13 cellular contexts compared by ENCODE assay signal in genomic region chr17:70808596-70808995, GRCh38.
DNase-seq lines count a peak whose midpoint lies in the region; ATAC-seq and TF ChIP-seq lines count a peak whose summit lies in the region.
"Had no signal": no experiment of that assay in that cellular context is flagged by ENCODE, and none has a peak within 500 bp of the region (broad histone marks: within the 10 kb centered on the region; RNA-seq: fewer than 3 reads in every experiment).

No MANE protein-coding gene starts in this region.

- H3K56ac ChIP-seq in H9 (ENCODE audit: insufficient read length, low read depth, low read length), result no peak overlapping the region

- no peak overlapping the region for H3K4me2 ChIP-seq in H9 (ENCODE audit: insufficient read depth, insufficient read length, low read length)

- H3K27ac Mint-ChIP-seq in H9, result no peak overlapping the region
- no peak overlapping the region for H3K27ac Mint-ChIP-seq in progenitor cell of endocrine pancreas
- no peak overlapping the region for H3K27ac Mint-ChIP-seq in effector memory CD8-positive, alpha-beta T cell
- H3K27ac Mint-ChIP-seq: activated naive CD4-positive, alpha-beta T cell treated with anti-CD3 and anti-CD28 coated beads, Interleukin-2, amount 50 U/mL, for 24 hours had no signal

- no peak overlapping the region for H2BK120ac ChIP-seq in H9 (ENCODE audit: low read depth, low read length, poor library complexity, severe bottlenecking)

- TF ChIP-seq EP300 in tibial nerve (IDR thresholded peaks at IDR 0.05), result no peak

- H3K27ac ChIP-seq in H9 (ENCODE audit: insufficient read length, low read depth, low read length) (no peak overlapping the region), tibial nerve (no peak overlapping the region)
- H3K27ac ChIP-seq: epithelial cell of prostate, lower lobe of right lung had no signal

- no peak overlapping the region for H4K91ac ChIP-seq in H9 (ENCODE audit: insufficient read length, low read depth, low read length)

- no peak overlapping the region for H2BK12ac ChIP-seq in H9 (ENCODE audit: insufficient read length, low read depth, low read length)

- ATAC-seq in GM18520 (IDR thresholded peaks at IDR 0.05; ENCODE audit: unreplicated experiment) (no peak), HG03521 (IDR thresholded peaks at IDR 0.05; ENCODE audit: unreplicated experiment) (no peak)
- no peak for ATAC-seq in effector memory CD8-positive, alpha-beta T cell (replicated peaks)
- ATAC-seq: lower lobe of right lung had no signal

- no peak overlapping the region for H3K9ac ChIP-seq in H9 (ENCODE audit: extremely low read depth, insufficient read length, low read length)

- H3K9me3 Mint-ChIP-seq in H9 (peaks cover 0 to 8% of the 10 kb centered on the region in 2 experiments; a peak in 4 of 5 replicates), progenitor cell of endocrine pancreas (ENCODE audit: low read depth) (no peaks in the 10 kb centered on the region)
- peaks cover 2 to 14% of the 10 kb centered on the region in 2 donors for H3K9me3 Mint-ChIP-seq in effector memory CD8-positive, alpha-beta T cell

- no peaks in the 10 kb centered on the region for H3K36me3 ChIP-seq in tibial nerve
- H3K36me3 ChIP-seq: lower lobe of right lung had no signal

- no CpG with 5 or more reads among the region's 2 CpGs for WGBS in H9 (ENCODE audit: extremely low coverage, insufficient read length, low lambda C conversion rate)
- WGBS in tibial nerve, 2 donors, result 66 to 84% methylated on average over 2 of the region's 2 CpGs

- peaks cover 0 to 5% (median 0%) of the 10 kb centered on the region in 3 experiments; a peak in 1 of 7 replicates for H3K36me3 Mint-ChIP-seq in H9 (ENCODE audit: insufficient read depth in 1 of 3, low read depth in 3 of 3)
- H3K36me3 Mint-ChIP-seq in progenitor cell of endocrine pancreas (ENCODE audit: insufficient read depth), result no peaks in the 10 kb centered on the region
- no peaks in the 10 kb centered on the region for H3K36me3 Mint-ChIP-seq in effector memory CD8-positive, alpha-beta T cell (ENCODE audit: insufficient read depth)
- H3K36me3 Mint-ChIP-seq: activated naive CD4-positive, alpha-beta T cell treated with anti-CD3 and anti-CD28 coated beads, Interleukin-2, amount 50 U/mL, for 24 hours had no signal

- no peak overlapping the region for H2BK5ac ChIP-seq in H9 (ENCODE audit: insufficient read length, low read length)

- H3K18ac ChIP-seq in H9 (ENCODE audit: insufficient read length, low read depth, low read length), result no peak overlapping the region

- H3K27me3 Mint-ChIP-seq in H9 (ENCODE audit: low read depth), result no peaks in the 10 kb centered on the region; the same call in 1 of the 2 replicates
- H3K27me3 Mint-ChIP-seq in progenitor cell of endocrine pancreas, result no peaks in the 10 kb centered on the region
- no peaks in the 10 kb centered on the region for H3K27me3 Mint-ChIP-seq in effector memory CD8-positive, alpha-beta T cell

- no peak overlapping the region for H2BK15ac ChIP-seq in H9 (ENCODE audit: low read depth, low read length)

- H2BK20ac ChIP-seq in H9 (ENCODE audit: low read depth, low read length, poor library complexity, severe bottlenecking), result no peak overlapping the region

- H3K79me1 ChIP-seq in H9 (ENCODE audit: insufficient read depth, low read depth, low read length, poor library complexity, severe bottlenecking), result no peaks in the 10 kb centered on the region

- no peak overlapping the region for H3T11ph ChIP-seq in H9 (ENCODE audit: low read length)

- H3K79me2 ChIP-seq in H9 (ENCODE audit: insufficient read depth, low read length), result no peaks in the 10 kb centered on the region

- H4K20me1 ChIP-seq in H9 (ENCODE audit: control insufficient read depth, insufficient read depth, insufficient read length), result no peaks in the 10 kb centered on the region

- H2AK5ac ChIP-seq in H9 (ENCODE audit: insufficient read length, low read length), result no peak overlapping the region

- TF ChIP-seq CTCF in H9 (conservative IDR thresholded peaks at IDR 0.05) (peak; percentile 68), choroid plexus epithelial cell (conservative IDR thresholded peaks at IDR 0.05; ENCODE audit: low read depth, low read length) (peak; percentile 54), progenitor cell of endocrine pancreas (IDR thresholded peaks at IDR 0.05; ENCODE audit: unreplicated experiment) (peak; percentile 32), tibial nerve (IDR thresholded peaks at IDR 0.05) (no peak)

- no peak overlapping the region for H3K23ac ChIP-seq in H9 (ENCODE audit: insufficient read length, low read depth, low read length)

- no peak overlapping the region for H3K14ac ChIP-seq in H9 (ENCODE audit: insufficient read depth, low read length)

- H3K4me1 ChIP-seq in H9 (ENCODE audit: insufficient read depth, low read length) (no peaks in the 10 kb centered on the region), tibial nerve (no peaks in the 10 kb centered on the region)
- H3K4me1 ChIP-seq: lower lobe of right lung had no signal

- no peak overlapping the region for H3K4me3 Mint-ChIP-seq in H9
- no peak overlapping the region for H3K4me3 Mint-ChIP-seq in progenitor cell of endocrine pancreas (ENCODE audit: low read depth)
- H3K4me3 Mint-ChIP-seq in effector memory CD8-positive, alpha-beta T cell, result no peak overlapping the region
- H3K4me3 Mint-ChIP-seq: activated naive CD4-positive, alpha-beta T cell treated with anti-CD3 and anti-CD28 coated beads, Interleukin-2, amount 50 U/mL, for 24 hours had no signal

- H3K9me3 ChIP-seq in H9 (ENCODE audit: control insufficient read depth, low read depth, low read length) (no peaks in the 10 kb centered on the region), tibial nerve (no peaks in the 10 kb centered on the region)
- H3K9me3 ChIP-seq: lower lobe of right lung had no signal

- no peak overlapping the region for H3K4ac ChIP-seq in H9 (ENCODE audit: low read depth, low read length)

- no peak overlapping the region for H4K5ac ChIP-seq in H9 (ENCODE audit: insufficient read length, low read depth, low read length)

- no peak for TF ChIP-seq POLR2A in tibial nerve (IDR thresholded peaks at IDR 0.05)

- H3K4me1 Mint-ChIP-seq in H9, result no peaks in the 10 kb centered on the region
- peaks cover 2% of the 10 kb centered on the region for H3K4me1 Mint-ChIP-seq in progenitor cell of endocrine pancreas (ENCODE audit: low read depth)
- H3K4me1 Mint-ChIP-seq in effector memory CD8-positive, alpha-beta T cell (ENCODE audit: low read depth in 2 of 2), result no peaks in the 10 kb centered on the region
- H3K4me1 Mint-ChIP-seq: activated naive CD4-positive, alpha-beta T cell treated with anti-CD3 and anti-CD28 coated beads, Interleukin-2, amount 50 U/mL, for 24 hours had no signal

- no peaks in the 10 kb centered on the region for H3K23me2 ChIP-seq in H9 (ENCODE audit: insufficient read length, low read depth, low read length, poor library complexity, severe bottlenecking)

- H2AFZ ChIP-seq in H9 (ENCODE audit: low read length), result no peak overlapping the region

- H3K4me3 ChIP-seq in choroid plexus epithelial cell (ENCODE audit: low read depth, low read length) (no peak overlapping the region), tibial nerve (no peak overlapping the region)
- H3K4me3 ChIP-seq: lower lobe of right lung had no signal

- DNase-seq in H9 (peak; percentile 37), NCI-H69 (lab: John Stamatoyannopoulos, UW) (peak; percentile 31), choroid plexus epithelial cell (ENCODE audit: low read depth) (peak; percentile 32), progenitor cell of endocrine pancreas (ENCODE audit: low spot score, unreplicated experiment) (no peak), tibial nerve (ENCODE audit: low spot score in 2 of 2) (no peak)
- no peak for DNase-seq in effector memory CD8-positive, alpha-beta T cell
- DNase-seq: activated CD4-positive, alpha-beta T cell treated with anti-CD3 and anti-CD28 coated beads for 1 hour; KG1; lower lobe of right lung had no signal

- H4K8ac ChIP-seq in H9 (replicated peaks; ENCODE audit: insufficient read length, low read depth, low read length), result no peak overlapping the region

- H3K27me3 ChIP-seq in H9 (ENCODE audit: insufficient read depth, low read length) (no peaks in the 10 kb centered on the region), tibial nerve (no peaks in the 10 kb centered on the region)

Comparison
In these comparisons a context has a peak if more than half of its experiments do, and no peak if none do; other contexts are left out.
1. DNase-seq: peak in H9 (single experiment), NCI-H69 (single experiment) and choroid plexus epithelial cell (single experiment); none in progenitor cell of endocrine pancreas (single experiment), tibial nerve (0 of 2) and effector memory CD8-positive, alpha-beta T cell (0 of 3).
2. CTCF ChIP-seq: peak in H9 (single experiment), choroid plexus epithelial cell (single experiment) and progenitor cell of endocrine pancreas (single experiment); none in tibial nerve (0 of 5).